ENCODE assay signal across 16 cellular contexts in genomic region chr15:68726246-68726645, GRCh38.
"Had no signal": no experiment of that assay in that cellular context is flagged by ENCODE, and none has a peak within 500 bp of the region (broad histone marks: within the 10 kb centered on the region; RNA-seq: fewer than 3 reads in every experiment).

No MANE protein-coding gene starts in this region.

- H3K9me3 ChIP-seq: suprapubic skin had no signal

- H3K36me3 ChIP-seq: suprapubic skin had no signal

- DNase-seq: activated CD4-positive, alpha-beta T cell treated with anti-CD3 and anti-CD28 coated beads, Interleukin-2, amount 10 ng/mL, durations not matched to agents 7 days and 5 days; activated CD8-positive, alpha-beta T cell treated with anti-CD3 and anti-CD28 coated beads, Interleukin-2, amount 10 ng/mL, durations not matched to agents 7 days and 5 days; activated effector memory CD4-positive, alpha-beta T cell treated with Interleukin-2 at 50 U/mL for 16 hours; activated naive CD4-positive, alpha-beta T cell treated with anti-CD3 and anti-CD28 coated beads, Interleukin-2, amount 10 ng/mL, durations not matched to agents 7 days and 5 days; activated naive CD8-positive, alpha-beta T cell treated with anti-CD3 and anti-CD28 coated beads, Interleukin-2, amount 50 U/mL, for 24 hours; activated T-cell treated with anti-CD3 and anti-CD28 coated beads, Interleukin-2, amount 50 U/mL, for 4 hours; foreskin melanocyte; immature natural killer cell; kidney glomerular epithelial cell; naive thymus-derived CD8-positive, alpha-beta T cell; stimulated activated naive CD8-positive, alpha-beta T cell treated with anti-CD3 and anti-CD28 coated beads, Interleukin-15, Interleukin-2, amounts not matched to agents 100 U/mL and 50 U/mL, for 24 hours; trophoblast cell had no signal

- H3K4me3 ChIP-seq: coronary artery, skin epidermis, suprapubic skin had no signal

- H3K27me3 ChIP-seq: suprapubic skin had no signal

- ATAC-seq: activated CD4-positive, CD25-positive, alpha-beta regulatory T cell treated with anti-CD3 and anti-CD28 coated beads, Interleukin-2, amount 50 U/mL, for 24 hours; activated CD8-positive, alpha-beta T cell treated with anti-CD3 and anti-CD28 coated beads, Interleukin-2, amount 10 ng/mL, durations not matched to agents 7 days and 5 days; activated naive CD8-positive, alpha-beta T cell treated with anti-CD3 and anti-CD28 coated beads, Interleukin-2, amount 50 U/mL, for 24 hours; activated T-cell treated with anti-CD3 and anti-CD28 coated beads, Interleukin-2, amount 50 U/mL, for 4 hours; naive thymus-derived CD8-positive, alpha-beta T cell; stimulated activated naive CD8-positive, alpha-beta T cell treated with anti-CD3 and anti-CD28 coated beads, Interleukin-15, Interleukin-2, amounts not matched to agents 100 U/mL and 50 U/mL, for 24 hours had no signal

- H3K27ac ChIP-seq: skin epidermis, suprapubic skin had no signal
